ENCODE assay signal across 2 cellular contexts in genomic region chr17:12928736-12929135, GRCh38.
TF ChIP-seq lines count a peak whose summit lies in the region.

No MANE protein-coding gene starts in this region.

TF ChIP-seq in SK-N-SH treated with all-trans-retinoic acid at 6 μM for 48 hours, 23 proteins besides CTCF, POLR2A, EP300 and RAD21 (continued from another document):
- no peak for TF ChIP-seq TSHZ2 (CRISPR knock-in tag; IDR thresholded peaks at IDR 0.05)
- TF ChIP-seq ZFP3 (CRISPR knock-in tag; IDR thresholded peaks at IDR 0.05), result no peak
- no peak for TF ChIP-seq ZNF565 (CRISPR knock-in tag; conservative IDR thresholded peaks at IDR 0.05; ENCODE audit: low read depth)
- TF ChIP-seq ZC3H10 (CRISPR knock-in tag; IDR thresholded peaks at IDR 0.05), result no peak
- TF ChIP-seq, protein P1, sequence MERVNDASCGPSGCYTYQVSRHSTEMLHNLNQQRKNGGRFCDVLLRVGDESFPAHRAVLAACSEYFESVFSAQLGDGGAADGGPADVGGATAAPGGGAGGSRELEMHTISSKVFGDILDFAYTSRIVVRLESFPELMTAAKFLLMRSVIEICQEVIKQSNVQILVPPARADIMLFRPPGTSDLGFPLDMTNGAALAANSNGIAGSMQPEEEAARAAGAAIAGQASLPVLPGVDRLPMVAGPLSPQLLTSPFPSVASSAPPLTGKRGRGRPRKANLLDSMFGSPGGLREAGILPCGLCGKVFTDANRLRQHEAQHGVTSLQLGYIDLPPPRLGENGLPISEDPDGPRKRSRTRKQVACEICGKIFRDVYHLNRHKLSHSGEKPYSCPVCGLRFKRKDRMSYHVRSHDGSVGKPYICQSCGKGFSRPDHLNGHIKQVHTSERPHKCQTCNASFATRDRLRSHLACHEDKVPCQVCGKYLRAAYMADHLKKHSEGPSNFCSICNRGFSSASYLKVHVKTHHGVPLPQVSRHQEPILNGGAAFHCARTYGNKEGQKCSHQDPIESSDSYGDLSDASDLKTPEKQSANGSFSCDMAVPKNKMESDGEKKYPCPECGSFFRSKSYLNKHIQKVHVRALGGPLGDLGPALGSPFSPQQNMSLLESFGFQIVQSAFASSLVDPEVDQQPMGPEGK (CRISPR knock-in tag; IDR thresholded peaks at IDR 0.05; ENCODE audit: borderline replicate concordance), result no peak
- TF ChIP-seq OSR1 (CRISPR knock-in tag; IDR thresholded peaks at IDR 0.05), result no peak
- TF ChIP-seq, protein P2, sequence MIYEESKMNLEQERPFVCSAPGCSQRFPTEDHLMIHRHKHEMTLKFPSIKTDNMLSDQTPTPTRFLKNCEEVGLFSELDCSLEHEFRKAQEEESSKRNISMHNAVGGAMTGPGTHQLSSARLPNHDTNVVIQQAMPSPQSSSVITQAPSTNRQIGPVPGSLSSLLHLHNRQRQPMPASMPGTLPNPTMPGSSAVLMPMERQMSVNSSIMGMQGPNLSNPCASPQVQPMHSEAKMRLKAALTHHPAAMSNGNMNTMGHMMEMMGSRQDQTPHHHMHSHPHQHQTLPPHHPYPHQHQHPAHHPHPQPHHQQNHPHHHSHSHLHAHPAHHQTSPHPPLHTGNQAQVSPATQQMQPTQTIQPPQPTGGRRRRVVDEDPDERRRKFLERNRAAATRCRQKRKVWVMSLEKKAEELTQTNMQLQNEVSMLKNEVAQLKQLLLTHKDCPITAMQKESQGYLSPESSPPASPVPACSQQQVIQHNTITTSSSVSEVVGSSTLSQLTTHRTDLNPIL (CRISPR knock-in tag; IDR thresholded peaks at IDR 0.05; ENCODE audit: low read depth), result no peak

TF ChIP-seq in SK-N-SH, 30 proteins besides CTCF, POLR2A, EP300 and RAD21 (continued from another document):
- TF ChIP-seq, protein P3, sequence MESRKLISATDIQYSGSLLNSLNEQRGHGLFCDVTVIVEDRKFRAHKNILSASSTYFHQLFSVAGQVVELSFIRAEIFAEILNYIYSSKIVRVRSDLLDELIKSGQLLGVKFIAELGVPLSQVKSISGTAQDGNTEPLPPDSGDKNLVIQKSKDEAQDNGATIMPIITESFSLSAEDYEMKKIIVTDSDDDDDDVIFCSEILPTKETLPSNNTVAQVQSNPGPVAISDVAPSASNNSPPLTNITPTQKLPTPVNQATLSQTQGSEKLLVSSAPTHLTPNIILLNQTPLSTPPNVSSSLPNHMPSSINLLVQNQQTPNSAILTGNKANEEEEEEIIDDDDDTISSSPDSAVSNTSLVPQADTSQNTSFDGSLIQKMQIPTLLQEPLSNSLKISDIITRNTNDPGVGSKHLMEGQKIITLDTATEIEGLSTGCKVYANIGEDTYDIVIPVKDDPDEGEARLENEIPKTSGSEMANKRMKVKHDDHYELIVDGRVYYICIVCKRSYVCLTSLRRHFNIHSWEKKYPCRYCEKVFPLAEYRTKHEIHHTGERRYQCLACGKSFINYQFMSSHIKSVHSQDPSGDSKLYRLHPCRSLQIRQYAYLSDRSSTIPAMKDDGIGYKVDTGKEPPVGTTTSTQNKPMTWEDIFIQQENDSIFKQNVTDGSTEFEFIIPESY (IDR thresholded peaks at IDR 0.05; ENCODE audit: borderline replicate concordance, low read depth), result no peak
- TF ChIP-seq JUND (IDR thresholded peaks at IDR 0.05) (no peak), GABPA (IDR thresholded peaks at IDR 0.05; ENCODE audit: low read depth) (no peak), NFIC (IDR thresholded peaks at IDR 0.05; ENCODE audit: borderline replicate concordance) (no peak), TCF12 (IDR thresholded peaks at IDR 0.05) (no peak), FOXM1 (IDR thresholded peaks at IDR 0.05; ENCODE audit: low read depth) (no peak), SMC3 (IDR thresholded peaks at IDR 0.05; ENCODE audit: low read depth, low read length) (no peak)
TF ChIP-seq in SK-N-SH: peak in this region for 0.
